In the genomic region with DNA sequence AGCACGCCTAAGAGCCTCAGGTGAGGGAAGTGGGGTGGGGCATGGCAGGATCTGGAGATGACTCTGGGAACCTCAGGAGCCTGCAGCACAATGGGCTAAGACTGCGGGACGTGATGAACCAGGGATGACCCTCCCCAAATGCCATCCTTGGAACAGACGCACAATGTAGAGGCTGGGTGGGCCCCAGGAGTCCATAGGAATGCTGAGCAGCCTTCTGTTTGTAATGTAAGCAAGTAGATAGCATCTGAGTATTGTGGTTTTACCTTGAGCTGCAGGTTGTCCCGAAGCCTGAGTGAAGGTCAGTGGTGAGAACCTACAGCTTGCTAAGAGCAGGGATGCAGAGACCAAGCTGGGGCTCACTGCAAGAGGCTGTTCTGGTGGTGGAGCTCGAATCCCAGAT, we compare ENCODE assay signal across 40 cellular contexts. TPM values are rescaled to one million over a fixed set of nuclear protein-coding genes. Genes with fewer than 3 reads are reported as not detected.
"Had no signal": no experiment of that assay in that cellular context is flagged by ENCODE, and none has a peak within 500 bp of the region (broad histone marks: within the 10 kb centered on the region; RNA-seq: fewer than 3 reads in every experiment).

No MANE protein-coding gene starts in this region.

- DNase-seq: activated CD4-positive, alpha-beta memory T cell treated with anti-CD3 and anti-CD28 coated beads, Interleukin-2, amount 10 ng/mL, durations not matched to agents 7 days and 5 days; activated CD4-positive, alpha-beta T cell treated with anti-CD3 and anti-CD28 coated beads for 1 hour; activated CD4-positive, alpha-beta T cell treated with anti-CD3 and anti-CD28 coated beads for 36 hours; activated CD4-positive, alpha-beta T cell treated with anti-CD3 and anti-CD28 coated beads for 48 hours; activated CD4-positive, alpha-beta T cell treated with anti-CD3 and anti-CD28 coated beads, Interleukin-2, amount 10 ng/mL, durations not matched to agents 7 days and 5 days; activated CD4-positive, alpha-beta T cell treated with anti-CD3 and anti-CD28 coated beads, Interleukin-2, amount 50 U/mL, for 48 hours; activated CD4-positive, CD25-positive, alpha-beta regulatory T cell; activated CD8-positive, alpha-beta memory T cell treated with anti-CD3 and anti-CD28 coated beads for 24 hours; activated CD8-positive, alpha-beta memory T cell treated with anti-CD3 and anti-CD28 coated beads, Interleukin-2, amount 10 ng/mL, durations not matched to agents 7 days and 5 days; activated CD8-positive, alpha-beta memory T cell treated with anti-CD3 and anti-CD28 coated beads, Interleukin-2, amount 50 U/mL, for 48 hours; activated CD8-positive, alpha-beta T cell treated with anti-CD3 and anti-CD28 coated beads, Interleukin-2, amount 10 ng/mL, durations not matched to agents 7 days and 5 days; activated effector memory CD4-positive, alpha-beta T cell treated with Interleukin-2 at 50 U/mL for 16 hours; activated gamma-delta T cell; activated naive CD4-positive, alpha-beta T cell treated with anti-CD3 and anti-CD28 coated beads, Interleukin-2, amount 10 ng/mL, durations not matched to agents 7 days and 5 days; activated naive CD4-positive, alpha-beta T cell treated with Interleukin-2 at 50 U/mL for 16 hours; activated naive CD8-positive, alpha-beta T cell treated with anti-CD3 and anti-CD28 coated beads, Interleukin-2, amount 10 ng/mL, durations not matched to agents 7 days and 5 days; activated naive CD8-positive, alpha-beta T cell treated with anti-CD3 and anti-CD28 coated beads, Interleukin-2, amount 50 U/mL, for 24 hours; activated T-cell treated with anti-CD3 and anti-CD28 coated beads, Interleukin-2, amount 50 U/mL, for 24 hours; activated T-cell treated with anti-CD3 and anti-CD28 coated beads, Interleukin-2, amount 50 U/mL, for 48 hours; amygdala; anterior cingulate cortex; brain microvascular endothelial cell; caudate nucleus; cerebellar nuclear complex; T-cell; T-helper 17 cell; T1000; WERI-Rb-1 had no signal

- H3K4me1 Mint-ChIP-seq: activated CD4-positive, alpha-beta memory T cell treated with anti-CD3 and anti-CD28 coated beads, Interleukin-2, amount 10 ng/mL, durations not matched to agents 7 days and 5 days; activated CD4-positive, alpha-beta T cell treated with anti-CD3 and anti-CD28 coated beads for 36 hours; activated CD4-positive, alpha-beta T cell treated with anti-CD3 and anti-CD28 coated beads, Interleukin-2, amount 10 ng/mL, durations not matched to agents 7 days and 5 days; activated CD8-positive, alpha-beta memory T cell treated with anti-CD3 and anti-CD28 coated beads, Interleukin-2, amount 10 ng/mL, durations not matched to agents 7 days and 5 days; activated naive CD4-positive, alpha-beta T cell treated with anti-CD3 and anti-CD28 coated beads, Interleukin-2, amount 10 ng/mL, durations not matched to agents 7 days and 5 days; activated naive CD4-positive, alpha-beta T cell treated with anti-CD3 and anti-CD28 coated beads, Interleukin-2, amount 50 U/mL, for 24 hours; central memory CD8-positive, alpha-beta T cell; T-cell; T-helper 17 cell had no signal

- H3K9me3 ChIP-seq: ascending aorta had no signal

- H3K4me3 ChIP-seq: ascending aorta, cardiac muscle cell had no signal

- H3K27ac Mint-ChIP-seq: activated CD4-positive, alpha-beta memory T cell treated with anti-CD3 and anti-CD28 coated beads, Interleukin-2, amount 10 ng/mL, durations not matched to agents 7 days and 5 days; activated CD4-positive, alpha-beta T cell treated with anti-CD3 and anti-CD28 coated beads for 36 hours; activated CD4-positive, alpha-beta T cell treated with anti-CD3 and anti-CD28 coated beads, Interleukin-2, amount 10 ng/mL, durations not matched to agents 7 days and 5 days; activated CD8-positive, alpha-beta memory T cell treated with anti-CD3 and anti-CD28 coated beads, Interleukin-2, amount 10 ng/mL, durations not matched to agents 7 days and 5 days; activated CD8-positive, alpha-beta T cell treated with anti-CD3 and anti-CD28 coated beads, Interleukin-2, amount 10 ng/mL, durations not matched to agents 7 days and 5 days; activated naive CD4-positive, alpha-beta T cell treated with anti-CD3 and anti-CD28 coated beads, Interleukin-2, amount 10 ng/mL, durations not matched to agents 7 days and 5 days; activated naive CD4-positive, alpha-beta T cell treated with anti-CD3 and anti-CD28 coated beads, Interleukin-2, amount 50 U/mL, for 24 hours; activated naive CD8-positive, alpha-beta T cell; activated naive CD8-positive, alpha-beta T cell treated with anti-CD3 and anti-CD28 coated beads, Interleukin-2, amount 10 ng/mL, durations not matched to agents 7 days and 5 days; activated naive CD8-positive, alpha-beta T cell treated with anti-CD3 and anti-CD28 coated beads, Interleukin-2, amount 50 U/mL, for 24 hours; activated T-cell treated with anti-CD3 and anti-CD28 coated beads, Interleukin-2, amount 50 U/mL, for 24 hours; activated T-helper 2 cell treated with anti-CD3 and anti-CD28 coated beads, Interferon-gamma antibody, Interleukin-2, Interleukin-4, amounts not matched to agents 10 μg/mL and 5 μg/mL and 100 μg/mL, durations not matched to agents 14 hours and 24 hours and 36 hours; T-cell; T-helper 17 cell; WTC11 had no signal

- H3K36me3 ChIP-seq: ascending aorta, brain microvascular endothelial cell, cardiac muscle cell, WERI-Rb-1 had no signal

- H3K36me3 Mint-ChIP-seq: activated CD8-positive, alpha-beta memory T cell treated with anti-CD3 and anti-CD28 coated beads, Interleukin-2, amount 10 ng/mL, durations not matched to agents 7 days and 5 days; activated naive CD4-positive, alpha-beta T cell treated with anti-CD3 and anti-CD28 coated beads, Interleukin-2, amount 10 ng/mL, durations not matched to agents 7 days and 5 days; activated naive CD4-positive, alpha-beta T cell treated with anti-CD3 and anti-CD28 coated beads, Interleukin-2, amount 50 U/mL, for 24 hours; activated naive CD8-positive, alpha-beta T cell; activated naive CD8-positive, alpha-beta T cell treated with anti-CD3 and anti-CD28 coated beads, Interleukin-2, amount 10 ng/mL, durations not matched to agents 7 days and 5 days; T-cell; WTC11 had no signal

- ATAC-seq: activated CD4-positive, alpha-beta T cell treated with anti-CD3 and anti-CD28 coated beads for 36 hours; activated CD4-positive, CD25-positive, alpha-beta regulatory T cell treated with anti-CD3 and anti-CD28 coated beads, Interleukin-2, amount 50 U/mL, for 24 hours; activated CD8-positive, alpha-beta memory T cell treated with anti-CD3 and anti-CD28 coated beads, Interleukin-2, amount 10 ng/mL, durations not matched to agents 7 days and 5 days; activated CD8-positive, alpha-beta T cell treated with anti-CD3 and anti-CD28 coated beads, Interleukin-2, amount 10 ng/mL, durations not matched to agents 7 days and 5 days; activated naive CD8-positive, alpha-beta T cell treated with anti-CD3 and anti-CD28 coated beads, Interleukin-2, amount 50 U/mL, for 24 hours; T-cell; T-helper 17 cell had no signal

- H3K4me3 Mint-ChIP-seq: activated CD4-positive, alpha-beta memory T cell treated with anti-CD3 and anti-CD28 coated beads, Interleukin-2, amount 10 ng/mL, durations not matched to agents 7 days and 5 days; activated CD4-positive, alpha-beta T cell treated with anti-CD3 and anti-CD28 coated beads for 36 hours; activated CD4-positive, alpha-beta T cell treated with anti-CD3 and anti-CD28 coated beads, Interleukin-2, amount 10 ng/mL, durations not matched to agents 7 days and 5 days; activated CD8-positive, alpha-beta memory T cell treated with anti-CD3 and anti-CD28 coated beads, Interleukin-2, amount 10 ng/mL, durations not matched to agents 7 days and 5 days; activated CD8-positive, alpha-beta T cell treated with anti-CD3 and anti-CD28 coated beads, Interleukin-2, amount 10 ng/mL, durations not matched to agents 7 days and 5 days; activated naive CD4-positive, alpha-beta T cell treated with anti-CD3 and anti-CD28 coated beads, Interleukin-2, amount 10 ng/mL, durations not matched to agents 7 days and 5 days; activated naive CD4-positive, alpha-beta T cell treated with anti-CD3 and anti-CD28 coated beads, Interleukin-2, amount 50 U/mL, for 24 hours; activated naive CD8-positive, alpha-beta T cell; activated naive CD8-positive, alpha-beta T cell treated with anti-CD3 and anti-CD28 coated beads, Interleukin-2, amount 10 ng/mL, durations not matched to agents 7 days and 5 days; activated naive CD8-positive, alpha-beta T cell treated with anti-CD3 and anti-CD28 coated beads, Interleukin-2, amount 50 U/mL, for 24 hours; activated T-cell treated with anti-CD3 and anti-CD28 coated beads, Interleukin-2, amount 50 U/mL, for 24 hours; central memory CD8-positive, alpha-beta T cell; T-cell; T-helper 17 cell; WTC11 had no signal

- H3K9me3 Mint-ChIP-seq: activated CD4-positive, alpha-beta memory T cell treated with anti-CD3 and anti-CD28 coated beads, Interleukin-2, amount 10 ng/mL, durations not matched to agents 7 days and 5 days; activated CD4-positive, alpha-beta T cell treated with anti-CD3 and anti-CD28 coated beads, Interleukin-2, amount 10 ng/mL, durations not matched to agents 7 days and 5 days; activated naive CD4-positive, alpha-beta T cell treated with anti-CD3 and anti-CD28 coated beads, Interleukin-2, amount 10 ng/mL, durations not matched to agents 7 days and 5 days; activated naive CD4-positive, alpha-beta T cell treated with anti-CD3 and anti-CD28 coated beads, Interleukin-2, amount 50 U/mL, for 24 hours; activated naive CD8-positive, alpha-beta T cell treated with anti-CD3 and anti-CD28 coated beads, Interleukin-2, amount 10 ng/mL, durations not matched to agents 7 days and 5 days; activated naive CD8-positive, alpha-beta T cell treated with anti-CD3 and anti-CD28 coated beads, Interleukin-2, amount 50 U/mL, for 24 hours; activated T-cell treated with anti-CD3 and anti-CD28 coated beads, Interleukin-2, amount 50 U/mL, for 24 hours; activated T-helper 2 cell treated with anti-CD3 and anti-CD28 coated beads, Interferon-gamma antibody, Interleukin-2, Interleukin-4, amounts not matched to agents 10 μg/mL and 5 μg/mL and 100 μg/mL, durations not matched to agents 14 hours and 24 hours and 36 hours; central memory CD8-positive, alpha-beta T cell; T-cell; WTC11 had no signal

- H3K27ac ChIP-seq: ascending aorta, brain microvascular endothelial cell, cardiac muscle cell, WERI-Rb-1 had no signal

- H3K27me3 ChIP-seq: ascending aorta had no signal

- H3K4me1 ChIP-seq: ascending aorta had no signal

RNA-seq across cellular contexts. Expression of gene SCTR, which starts 5.9 kb away (rescaled TPM):
- total RNA-seq: activated CD4-positive, alpha-beta memory T cell treated with anti-CD3 and anti-CD28 coated beads, Interleukin-2, amount 10 ng/mL, durations not matched to agents 7 days and 5 days; activated CD4-positive, alpha-beta T cell treated with anti-CD3 and anti-CD28 coated beads for 36 hours; activated CD4-positive, alpha-beta T cell treated with anti-CD3 and anti-CD28 coated beads, Interleukin-2, amount 10 ng/mL, durations not matched to agents 7 days and 5 days; activated CD8-positive, alpha-beta memory T cell treated with anti-CD3 and anti-CD28 coated beads, Interleukin-2, amount 10 ng/mL, durations not matched to agents 7 days and 5 days; activated CD8-positive, alpha-beta T cell treated with anti-CD3 and anti-CD28 coated beads, Interleukin-2, amount 10 ng/mL, durations not matched to agents 7 days and 5 days; activated naive CD8-positive, alpha-beta T cell treated with anti-CD3 and anti-CD28 coated beads, Interleukin-2, amount 10 ng/mL, durations not matched to agents 7 days and 5 days; activated T-helper 2 cell treated with anti-CD3 and anti-CD28 coated beads, Interferon-gamma antibody, Interleukin-2, Interleukin-4, amounts not matched to agents 10 μg/mL and 5 μg/mL and 100 μg/mL, durations not matched to agents 14 hours and 24 hours and 36 hours; ascending aorta; bronchial epithelial cell; chondrocyte; T-cell; T-helper 1 cell treated with Interleukin-12 subunit alpha and Interleukin-12 subunit beta and Interleukin-4 antibody, amounts not matched to agents 30 ng/mL and 1 ng/mL, for 36 hours; T-helper 17 cell; T-helper 2 cell treated with Interferon-gamma antibody and Interleukin-4, amounts not matched to agents 100 ng/mL and 5 ng/mL, for 36 hours; WTC11 had no signal
- polyA plus RNA-seq: cardiac muscle cell had no signal

RNA-seq across cellular contexts. Expression of gene CFAP221, which starts 25.8 kb away (rescaled TPM):
- total RNA-seq: activated CD4-positive, alpha-beta memory T cell treated with anti-CD3 and anti-CD28 coated beads, Interleukin-2, amount 10 ng/mL, durations not matched to agents 7 days and 5 days; activated CD4-positive, alpha-beta T cell treated with anti-CD3 and anti-CD28 coated beads for 36 hours; activated CD4-positive, alpha-beta T cell treated with anti-CD3 and anti-CD28 coated beads, Interleukin-2, amount 10 ng/mL, durations not matched to agents 7 days and 5 days; activated CD8-positive, alpha-beta memory T cell treated with anti-CD3 and anti-CD28 coated beads, Interleukin-2, amount 10 ng/mL, durations not matched to agents 7 days and 5 days; activated CD8-positive, alpha-beta T cell treated with anti-CD3 and anti-CD28 coated beads, Interleukin-2, amount 10 ng/mL, durations not matched to agents 7 days and 5 days; activated naive CD8-positive, alpha-beta T cell treated with anti-CD3 and anti-CD28 coated beads, Interleukin-2, amount 10 ng/mL, durations not matched to agents 7 days and 5 days; activated T-helper 2 cell treated with anti-CD3 and anti-CD28 coated beads, Interferon-gamma antibody, Interleukin-2, Interleukin-4, amounts not matched to agents 10 μg/mL and 5 μg/mL and 100 μg/mL, durations not matched to agents 14 hours and 24 hours and 36 hours; ascending aorta; T-cell; T-helper 1 cell treated with Interleukin-12 subunit alpha and Interleukin-12 subunit beta and Interleukin-4 antibody, amounts not matched to agents 30 ng/mL and 1 ng/mL, for 36 hours; T-helper 17 cell; T-helper 2 cell treated with Interferon-gamma antibody and Interleukin-4, amounts not matched to agents 100 ng/mL and 5 ng/mL, for 36 hours had no signal
